1 cellular context compared by ENCODE assay signal in genomic region chr6:43910638-43911353, GRCh38.
TF ChIP-seq lines count a peak whose summit lies in the region.

No MANE protein-coding gene starts in this region.

TF ChIP-seq in GM23338, 12 proteins besides CTCF, POLR2A, EP300 and RAD21 (continued from another document):
- no peak for TF ChIP-seq CREB1 (CRISPR knock-in tag; IDR thresholded peaks at IDR 0.05; ENCODE audit: low read depth)
- TF ChIP-seq POLR2AphosphoS5 (IDR thresholded peaks at IDR 0.05; ENCODE audit: low read depth): no peak
